7 cellular contexts compared by ENCODE assay signal in the genomic region with DNA sequence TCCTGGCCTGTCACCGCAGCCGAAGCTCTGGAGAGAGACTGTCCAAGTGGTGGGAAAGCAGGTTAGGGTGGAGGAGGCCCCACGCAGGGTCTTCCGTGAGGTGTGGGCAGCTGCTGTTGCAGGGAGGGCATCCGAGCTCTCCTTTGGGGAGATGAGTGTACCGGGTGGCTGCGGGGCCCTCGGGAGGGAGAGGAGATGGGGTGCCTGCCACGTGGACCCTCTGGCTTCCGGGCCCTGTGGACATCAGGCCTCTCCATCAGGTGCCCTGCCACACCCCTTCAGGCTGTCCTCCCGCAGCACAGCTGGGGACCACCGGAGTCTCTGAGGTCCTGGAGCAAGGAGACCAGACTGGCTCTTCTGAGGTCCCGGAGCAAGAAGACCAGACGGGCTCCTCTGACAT. TPM values are rescaled to one million over a fixed set of nuclear protein-coding genes. Genes with fewer than 3 reads are reported as not detected.
A peak's percentile ranks its signal among the peaks of the same experiment; 100 is the strongest.
DNase-seq lines count a peak whose midpoint lies in the region; ATAC-seq, FAIRE-seq and TF ChIP-seq lines count a peak whose summit lies in the region.

No MANE protein-coding gene starts in this region.

- DNase-seq in HAP-1 (ENCODE audit: low spot score in 2 of 2) = no peak
- no peak for DNase-seq in T-helper 17 cell
- no peak for DNase-seq in fibroblast of mammary gland (ENCODE audit: low read depth)
- DNase-seq in smooth muscle cell (lab: John Stamatoyannopoulos, UW; ENCODE audit: unreplicated experiment) = no peak
- no peak for DNase-seq in Peyer's patch
- no peak for DNase-seq in frontal cortex (ENCODE audit: low spot score in 2 of 2)

- H3K4me2 ChIP-seq in smooth muscle cell = peak overlapping the region; percentile 99

- H3K36me3 Mint-ChIP-seq in T-helper 17 cell (ENCODE audit: low read depth) = peaks cover 2% of the 10 kb centered on the region

- in situ Hi-C loops in HAP-1 (cut with MboI; ENCODE audit: low sequenced_read_pairs) = no loop called here

- peaks cover 63% of the 10 kb centered on the region for H3K79me2 ChIP-seq in smooth muscle cell (ENCODE audit: low read depth)

- H3K4me3 ChIP-seq in HAP-1 (peak overlapping the region; percentile 67), fibroblast of mammary gland (ENCODE audit: control insufficient read depth, low read depth, low read length) (peak overlapping the region; percentile 72), smooth muscle cell (peak overlapping the region; percentile 98), Peyer's patch (peak overlapping the region in 1 of 4 donors; percentile 99)

- H3K4me1 ChIP-seq in HAP-1 (peaks cover 26% of the 10 kb centered on the region), smooth muscle cell (ENCODE audit: low read depth) (peaks cover 8% of the 10 kb centered on the region), Peyer's patch (peaks cover 0 to 32% (median 12%) of the 10 kb centered on the region in 4 donors)

- no peak for TF ChIP-seq POLR2A in Peyer's patch (IDR thresholded peaks at IDR 0.05)

- TF ChIP-seq CTCF in fibroblast of mammary gland (conservative IDR thresholded peaks at IDR 0.05; ENCODE audit: control insufficient read depth, insufficient read depth, low read depth, low read length) = no peak
- no peak for TF ChIP-seq CTCF in smooth muscle cell (IDR thresholded peaks at IDR 0.05; ENCODE audit: borderline replicate concordance, insufficient read depth, poor library complexity, severe bottlenecking)
- no peak for TF ChIP-seq CTCF in Peyer's patch (IDR thresholded peaks at IDR 0.05)

- H3K4me3 Mint-ChIP-seq in T-helper 17 cell = peak overlapping the region; percentile 15

- no peak overlapping the region for H2AFZ ChIP-seq in smooth muscle cell (ENCODE audit: low read depth)

- H3K27ac ChIP-seq in smooth muscle cell (ENCODE audit: low read depth) (no peak overlapping the region), Peyer's patch (peak overlapping the region in 1 of 4 donors; percentile 95)

- WGBS in smooth muscle cell (ENCODE audit: low lambda C conversion rate) = 96% methylated on average over 14 of the region's 14 CpGs

- FAIRE-seq in frontal cortex (lab: Jason Lieb, UNC) = no peak

- peaks cover 6% of the 10 kb centered on the region for H3F3A ChIP-seq in smooth muscle cell (ENCODE audit: low read depth)

- H3K27ac Mint-ChIP-seq in T-helper 17 cell = peak overlapping the region; percentile 98

- H3K27me3 Mint-ChIP-seq in T-helper 17 cell = no peaks in the 10 kb centered on the region

- H3K27me3 ChIP-seq in HAP-1 (ENCODE audit: low read depth) = no peaks in the 10 kb centered on the region
- H3K27me3 ChIP-seq in smooth muscle cell (ENCODE audit: low read depth) = no peaks in the 10 kb centered on the region
- H3K27me3 ChIP-seq in Peyer's patch = no peaks in the 10 kb centered on the region

- no peaks in the 10 kb centered on the region for H3K9me3 ChIP-seq in HAP-1
- no peaks in the 10 kb centered on the region for H3K9me3 ChIP-seq in T-helper 17 cell (ENCODE audit: control insufficient read depth, low read length, poor library complexity, severe bottlenecking)
- no peaks in the 10 kb centered on the region for H3K9me3 ChIP-seq in smooth muscle cell (replicated peaks; ENCODE audit: low read depth)
- no peaks in the 10 kb centered on the region for H3K9me3 ChIP-seq in Peyer's patch

- ATAC-seq in T-helper 17 cell = no peak
- no peak for ATAC-seq in HG02678 (IDR thresholded peaks at IDR 0.05; ENCODE audit: unreplicated experiment)

- H4K20me1 ChIP-seq in smooth muscle cell (ENCODE audit: low read depth) = peaks cover 22% of the 10 kb centered on the region

- H3K36me3 ChIP-seq in HAP-1 (replicated peaks) = peaks cover 34% of the 10 kb centered on the region
- no peaks in the 10 kb centered on the region for H3K36me3 ChIP-seq in smooth muscle cell (ENCODE audit: low read depth)
- peaks cover 0 to 15% (median 0%) of the 10 kb centered on the region in 3 donors for H3K36me3 ChIP-seq in Peyer's patch

- no peak overlapping the region for H3K9ac ChIP-seq in smooth muscle cell (ENCODE audit: low read depth)

- H3K4me1 Mint-ChIP-seq in T-helper 17 cell = peaks cover 31% of the 10 kb centered on the region

RNA-seq across cellular contexts. Expression of gene PTDSS2, which starts 1.7 kb away (rescaled TPM):
- total RNA-seq in T-helper 17 cell (10 to 100 TPM; 21.8 to 24.5 TPM), smooth muscle cell (15.2 and 20.7 TPM in 2 replicates), Peyer's patch (10 to 100 TPM; 21.0 to 42.7 (median 31.7) TPM), frontal cortex (21.6 TPM)
- polyA plus RNA-seq in smooth muscle cell = 25.2 and 33.5 TPM in 2 replicates

RNA-seq across cellular contexts. Expression of gene ANO9, which starts 9.9 kb away (rescaled TPM):
- 100 to 1,000 TPM; 131 to 165 TPM for total RNA-seq in T-helper 17 cell
- total RNA-seq in smooth muscle cell = 0.67 and 1.4 TPM in 2 replicates
- polyA plus RNA-seq in smooth muscle cell = 1.5 and 7.1 TPM in 2 replicates
- 100 to 1,000 TPM; 161 to 474 (median 254) TPM for total RNA-seq in Peyer's patch
- total RNA-seq in frontal cortex = not detected

RNA-seq across cellular contexts. Expression of gene SIGIRR, which starts 36.9 kb away (rescaled TPM):
- 100 to 1,000 TPM; 353 to 409 TPM for total RNA-seq in T-helper 17 cell
- 15.3 and 18.3 TPM in 2 replicates for total RNA-seq in smooth muscle cell
- polyA plus RNA-seq in smooth muscle cell = 26.3 and 29.4 TPM in 2 replicates
- 100 to 1,000 TPM in 3 of 4 donors, 10 to 100 TPM in 1; 82.3 to 143 (median 111) TPM for total RNA-seq in Peyer's patch
- total RNA-seq in frontal cortex = 7.3 TPM

RNA-seq across cellular contexts. Expression of gene RNH1, which starts 55.3 kb away (rescaled TPM):
- total RNA-seq in T-helper 17 cell = 100 to 1,000 TPM; 108 to 127 TPM
- total RNA-seq in smooth muscle cell = 91.3 and 106 TPM in 2 replicates
- 242 and 243 TPM in 2 replicates for polyA plus RNA-seq in smooth muscle cell
- total RNA-seq in Peyer's patch = 100 to 1,000 TPM; 130 to 157 (median 137) TPM
- 38.7 TPM for total RNA-seq in frontal cortex

RNA-seq across cellular contexts. Expression of gene PKP3, which starts 57.7 kb away (rescaled TPM):
- total RNA-seq in T-helper 17 cell (not detected), smooth muscle cell (32.0 and 61.2 TPM in 2 replicates), Peyer's patch (100 to 1,000 TPM in 3 of 4 donors, 10 to 100 TPM in 1; 95.7 to 254 (median 202) TPM), frontal cortex (not detected)
- polyA plus RNA-seq in smooth muscle cell = 24.6 and 69.9 TPM in 2 replicates

Comparison
In these comparisons a context has a peak if more than half of its experiments do, and no peak if none do; other contexts are left out.
1. RNA of gene ANO9, which starts 9.9 kb away (total RNA-seq): 161 to 474 TPM in Peyer's patch and 131 to 165 TPM in T-helper 17 cell; 0.67 to 1.4 TPM in smooth muscle cell and not detected in frontal cortex (single experiment); every median in the first group is over 10 times any median in the second.